Comparison of ENCODE assay signal across 8 cellular contexts in genomic region chr9:127567898-127568617, GRCh38. TPM values are rescaled to one million over a fixed set of nuclear protein-coding genes. Genes with fewer than 3 reads are reported as not detected.
DNase-seq lines count a peak whose midpoint lies in the region; ATAC-seq and TF ChIP-seq lines count a peak whose summit lies in the region.

No MANE protein-coding gene starts in this region.

- H3K27ac Mint-ChIP-seq in dendritic cell treated with granulocyte-macrophage colony-stimulating factor and Interleukin-4, amounts not matched to agents 40 ng/mL and 50 ng/mL, for 4 days = peak overlapping the region; percentile 94
- peak overlapping the region; percentile 81 for H3K27ac Mint-ChIP-seq in mesothelial cell of epicardium

- peaks cover 73% of the 10 kb centered on the region for H3K36me3 Mint-ChIP-seq in dendritic cell treated with granulocyte-macrophage colony-stimulating factor and Interleukin-4, amounts not matched to agents 40 ng/mL and 50 ng/mL, for 4 days (ENCODE audit: low read depth)
- peaks cover 1% of the 10 kb centered on the region for H3K36me3 Mint-ChIP-seq in mesothelial cell of epicardium

- peak overlapping the region; percentile 52 for H3K4me2 ChIP-seq in OCI-LY3 (ENCODE audit: low read length)

- intact Hi-C loops in dendritic cell treated with granulocyte-macrophage colony-stimulating factor and Interleukin-4, amounts not matched to agents 40 ng/mL and 50 ng/mL, for 4 days (cut with micrococcal nuclease) = loop anchor here (2.0 kb wide), 1 partner anchor 19 kb away; no protein-coding TSS in a partner anchor
- intact Hi-C loops in vagina (cut with DNase I) = no loop called here

- no peaks in the 10 kb centered on the region for H3K79me2 ChIP-seq in OCI-LY3 (ENCODE audit: low read length)

- no peaks in the 10 kb centered on the region for H3K27me3 Mint-ChIP-seq in dendritic cell treated with granulocyte-macrophage colony-stimulating factor and Interleukin-4, amounts not matched to agents 40 ng/mL and 50 ng/mL, for 4 days
- no peaks in the 10 kb centered on the region for H3K27me3 Mint-ChIP-seq in mesothelial cell of epicardium (ENCODE audit: low read depth)

- DNase-seq in GM03348 (ENCODE audit: low spot score) = peak; percentile 47
- DNase-seq in mesothelial cell of epicardium (ENCODE audit: low spot score in 2 of 2, unreplicated experiment in 2 of 2) = peak in 1 of 2 experiments; percentile 60
- no peak for DNase-seq in vagina (ENCODE audit: extremely low spot score in 2 of 2)
- no peak for DNase-seq in ureter (ENCODE audit: low spot score)
- DNase-seq in mucosa of gallbladder (ENCODE audit: low spot score) = no peak

- no peak overlapping the region for H3K9ac ChIP-seq in OCI-LY3 (ENCODE audit: low read length)

- H3K4me1 ChIP-seq in OCI-LY3 (ENCODE audit: low read length) (peaks cover 9% of the 10 kb centered on the region), vagina (peaks cover 78% of the 10 kb centered on the region)

- H3K27me3 ChIP-seq in OCI-LY3 (ENCODE audit: low read depth, low read length) (peaks cover 6% of the 10 kb centered on the region; the same call in 1 of the 2 replicates), vagina (no peaks in the 10 kb centered on the region)

- H3K4me3 ChIP-seq in OCI-LY3 (ENCODE audit: low read length) (peak overlapping the region; percentile 70), vagina (peak overlapping the region; percentile 89 to 97)

- TF ChIP-seq CTCF in OCI-LY3 (IDR thresholded peaks at IDR 0.05; ENCODE audit: low read depth, low read length) (no peak), mesothelial cell of epicardium (IDR thresholded peaks at IDR 0.05; ENCODE audit: unreplicated experiment) (no peak), vagina (IDR thresholded peaks at IDR 0.05) (no peak)

- no peaks in the 10 kb centered on the region for H3K9me3 Mint-ChIP-seq in dendritic cell treated with granulocyte-macrophage colony-stimulating factor and Interleukin-4, amounts not matched to agents 40 ng/mL and 50 ng/mL, for 4 days
- H3K9me3 Mint-ChIP-seq in mesothelial cell of epicardium = no peaks in the 10 kb centered on the region

- H3K4me1 Mint-ChIP-seq in dendritic cell treated with granulocyte-macrophage colony-stimulating factor and Interleukin-4, amounts not matched to agents 40 ng/mL and 50 ng/mL, for 4 days (ENCODE audit: low read depth) = peaks cover 76% of the 10 kb centered on the region
- H3K4me1 Mint-ChIP-seq in mesothelial cell of epicardium = peaks cover 41% of the 10 kb centered on the region

- no peaks in the 10 kb centered on the region for H4K20me1 ChIP-seq in OCI-LY3 (ENCODE audit: insufficient read depth, low read length)

- no peak for ATAC-seq in HG02973 (IDR thresholded peaks at IDR 0.05; ENCODE audit: unreplicated experiment)

- H3K4me3 Mint-ChIP-seq in dendritic cell treated with granulocyte-macrophage colony-stimulating factor and Interleukin-4, amounts not matched to agents 40 ng/mL and 50 ng/mL, for 4 days = peak overlapping the region; percentile 94
- H3K4me3 Mint-ChIP-seq in mesothelial cell of epicardium = peak overlapping the region; percentile 71

- no peak for TF ChIP-seq POLR2A in vagina (IDR thresholded peaks at IDR 0.05)

- H3K9me3 ChIP-seq in OCI-LY3 (ENCODE audit: insufficient read depth, low read length) = no peaks in the 10 kb centered on the region
- H3K9me3 ChIP-seq in vagina = no peaks in the 10 kb centered on the region

- no peak overlapping the region for H2AFZ ChIP-seq in OCI-LY3 (ENCODE audit: low read depth, low read length)

- H3K36me3 ChIP-seq in OCI-LY3 (replicated peaks; ENCODE audit: low read depth, low read length) (no peaks in the 10 kb centered on the region), vagina (peaks cover 0 to 18% of the 10 kb centered on the region in 2 donors)

- H3K27ac ChIP-seq in OCI-LY3 (ENCODE audit: low read length) (no peak overlapping the region), vagina (peak overlapping the region; percentile 97)

RNA-seq across cellular contexts. Expression of gene STXBP1, which starts 44.0 kb away (rescaled TPM):
- total RNA-seq in mesothelial cell of epicardium = 94.9 to 112 TPM (median 105 TPM) in 3 replicates
- 56.2 TPM for total RNA-seq in vagina
- total RNA-seq in ureter = 29.8 TPM
- 52.8 TPM for total RNA-seq in mucosa of gallbladder
